ENCODE assay signal across 8 cellular contexts in the genomic region with DNA sequence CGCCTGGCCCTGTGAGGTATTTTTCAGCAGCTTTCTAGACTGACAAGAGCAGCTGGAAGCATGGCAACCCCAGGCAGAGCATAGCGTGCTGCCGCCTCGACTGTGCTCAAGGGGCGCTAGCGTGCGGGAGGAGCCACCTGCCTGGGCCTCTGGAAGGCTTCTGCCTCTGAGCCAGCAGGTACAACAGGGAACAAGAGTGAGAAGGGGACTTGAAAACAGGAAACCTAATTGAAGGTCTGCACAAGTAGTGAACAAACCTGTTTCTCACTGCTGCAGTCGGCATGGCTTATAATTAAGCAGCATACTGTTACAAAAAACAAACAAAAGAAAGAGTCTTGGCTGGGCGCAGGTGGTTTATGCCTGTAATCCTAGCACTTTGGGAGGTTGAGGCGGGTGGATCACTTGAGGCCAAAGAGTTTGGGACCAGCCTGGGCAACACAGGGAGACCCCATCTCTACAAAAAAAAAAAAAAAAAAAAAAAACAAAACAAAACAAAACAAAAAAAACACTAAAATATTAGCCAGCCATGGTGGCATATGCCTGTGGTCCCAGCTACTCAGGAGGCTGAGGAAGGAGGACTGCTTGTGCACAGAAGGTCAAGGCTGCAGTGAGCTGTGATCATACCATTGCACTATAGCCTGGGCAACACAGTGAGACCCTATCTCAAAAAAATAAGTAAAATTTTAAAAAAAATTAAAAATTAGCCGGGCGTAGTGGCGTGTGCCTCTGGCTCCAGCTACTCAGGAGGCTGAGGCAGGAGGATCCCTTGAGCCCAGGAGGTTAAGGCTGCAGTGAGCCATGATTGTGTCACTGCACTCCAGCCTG. TPM values are rescaled to one million over a fixed set of nuclear protein-coding genes. Genes with fewer than 3 reads are reported as not detected.
A peak's percentile ranks its signal among the peaks of the same experiment; 100 is the strongest.
DNase-seq lines count a peak whose midpoint lies in the region; ATAC-seq and TF ChIP-seq lines count a peak whose summit lies in the region.

No MANE protein-coding gene starts in this region.

- no peaks in the 10 kb centered on the region for H3K9me3 ChIP-seq in OCI-LY1 (ENCODE audit: low read length)
- no peaks in the 10 kb centered on the region for H3K9me3 ChIP-seq in tibial nerve

- no peak for TF ChIP-seq POLR2A in tibial nerve (IDR thresholded peaks at IDR 0.05)

- no peak for ATAC-seq in HG02763 (IDR thresholded peaks at IDR 0.05; ENCODE audit: unreplicated experiment)

- WGBS in tibial nerve, 2 donors, result 78 to 82% methylated on average over 12 to 13 of the region's 13 CpGs

- TF ChIP-seq EP300 in tibial nerve (IDR thresholded peaks at IDR 0.05), result no peak

- no peaks in the 10 kb centered on the region for H3F3A ChIP-seq in OCI-LY1 (ENCODE audit: insufficient read depth, low read length)

- no peaks in the 10 kb centered on the region for H3K79me2 ChIP-seq in OCI-LY1 (ENCODE audit: insufficient read depth, low read length)

- H3K27ac ChIP-seq in OCI-LY1 (ENCODE audit: low read depth, low read length, poor library complexity, severe bottlenecking), result no peak overlapping the region
- H3K27ac ChIP-seq in tibial nerve, result no peak overlapping the region

- TF ChIP-seq CTCF in BJ (IDR thresholded peaks at IDR 0.05; ENCODE audit: insufficient read depth, low read depth, low read length) (peak; percentile 39; the same call in 1 of the 2 replicates), OCI-LY1 (IDR thresholded peaks at IDR 0.05; ENCODE audit: low read length) (peak; percentile 86), tibial nerve (IDR thresholded peaks at IDR 0.05) (peak in 1 of 5 experiments; percentile 20)

- no peak overlapping the region for H3K9ac ChIP-seq in OCI-LY1 (ENCODE audit: low read length)

- H3K4me1 ChIP-seq in OCI-LY1 (ENCODE audit: insufficient read depth, low read length, severe bottlenecking) (no peaks in the 10 kb centered on the region), tibial nerve (peaks cover 0 to 2% (median 0%) of the 10 kb centered on the region in 4 donors)

- H3K36me3 ChIP-seq in BJ (ENCODE audit: control insufficient read depth, insufficient read depth, low read length) (no peaks in the 10 kb centered on the region), OCI-LY1 (ENCODE audit: insufficient read depth, low read length) (no peaks in the 10 kb centered on the region), tibial nerve (no peaks in the 10 kb centered on the region)

- H3K4me3 ChIP-seq in BJ (ENCODE audit: low read depth, low read length) (no peak overlapping the region), OCI-LY1 (ENCODE audit: low read depth, low read length, poor library complexity, severe bottlenecking) (no peak overlapping the region), tibial nerve (no peak overlapping the region)

- no peak overlapping the region for H2AFZ ChIP-seq in OCI-LY1 (ENCODE audit: low read length)

- DNase-seq in BJ (ENCODE audit: low read depth), result no peak
- peak; percentile 66 for DNase-seq in HEK293T (ENCODE audit: extremely low spot score)
- peak; percentile 61 for DNase-seq in germinal center (ENCODE audit: low spot score)
- no peak for DNase-seq in tibial nerve (ENCODE audit: low spot score in 2 of 2)
- no peak for DNase-seq in anterior cingulate cortex (lab: John Stamatoyannopoulos, UW)
- no peak for DNase-seq in cerebellar nuclear complex (lab: John Stamatoyannopoulos, UW)

- POLR2A ChIA-PET in BJ (lab: Charles Lee), result no interaction called here
- POLR2A ChIA-PET in HEK293T (lab: Yijun Ruan, JAX), result no interaction called here

- H3K9me2 ChIP-seq in OCI-LY1 (ENCODE audit: low read depth, low read length), result no peaks in the 10 kb centered on the region

- CTCF ChIA-PET in BJ (lab: Yijun Ruan, JAX) (interaction anchor here (0.6 kb wide), 1 partner anchor 139 kb away, joined by 3 read pairs; no protein-coding TSS in a partner anchor), HEK293T (lab: Yijun Ruan, JAX) (interaction anchor here (0.6 to 0.7 kb wide), 2 partner anchors 126 to 443 kb away, joined by 3 read pairs; no protein-coding TSS in a partner anchor)

- H4K20me1 ChIP-seq in OCI-LY1 (ENCODE audit: insufficient read depth, low read length), result no peaks in the 10 kb centered on the region

- no peak overlapping the region for H3K4me2 ChIP-seq in OCI-LY1 (ENCODE audit: low read length)

- no peaks in the 10 kb centered on the region for H3K27me3 ChIP-seq in BJ (ENCODE audit: control insufficient read depth, insufficient read depth, low read length)
- no peaks in the 10 kb centered on the region for H3K27me3 ChIP-seq in OCI-LY1 (ENCODE audit: insufficient read depth, low read length)
- H3K27me3 ChIP-seq in tibial nerve, result no peaks in the 10 kb centered on the region

TF ChIP-seq in HEK293T, 16 proteins besides CTCF, POLR2A, EP300 and RAD21:
- TF ChIP-seq CTBP1 (IDR thresholded peaks at IDR 0.05; ENCODE audit: borderline replicate concordance) (no peak), ZNF384 (IDR thresholded peaks at IDR 0.05) (no peak)

RNA-seq across cellular contexts. Expression of gene GARRE1, which starts 12.6 kb away (rescaled TPM):
- 16.7 and 18.7 TPM in 2 replicates for polyA plus RNA-seq in BJ (2011; rRNA removed)
- 12.9 and 15.6 TPM in 2 replicates for polyA minus RNA-seq in BJ (2011; rRNA and poly(A)+ RNA removed)
- total RNA-seq in tibial nerve, result 10 to 100 TPM; 21.6 to 35.4 (median 30.9) TPM

Comparison
In these comparisons a context has a peak if more than half of its experiments do, and no peak if none do; other contexts are left out.
1. DNase-seq: peak in HEK293T (single experiment) and germinal center (single experiment); none in BJ (single experiment), tibial nerve (0 of 2), anterior cingulate cortex (0 of 58) and cerebellar nuclear complex (0 of 2).